In genomic region chrX:123731987-123732678, GRCh38 we compare ENCODE assay signal across 8 cellular contexts. TPM values are rescaled to one million over a fixed set of nuclear protein-coding genes. Genes with fewer than 3 reads are reported as not detected.
DNase-seq lines count a peak whose midpoint lies in the region; ATAC-seq and TF ChIP-seq lines count a peak whose summit lies in the region.

No MANE protein-coding gene starts in this region.

- 0 to 2% methylated on average over 25 to 30 of the region's 43 CpGs for WGBS in thyroid gland, 2 donors

- ATAC-seq in HG02571 (IDR thresholded peaks at IDR 0.05; ENCODE audit: unreplicated experiment): peak; percentile 17
- ATAC-seq in lower lobe of right lung: peak; percentile 61 to 66

- H3K9me3 ChIP-seq in lower lobe of right lung: no peaks in the 10 kb centered on the region
- no peaks in the 10 kb centered on the region for H3K9me3 ChIP-seq in thyroid gland

- DNase-seq in NCI-H82 (lab: John Stamatoyannopoulos, UW) (peak; percentile 45), NCI-H82 treated with DMSO at 0.1 percent for 48 hours (lab: John Stamatoyannopoulos, UW; ENCODE audit: unreplicated experiment) (no peak), RPMI7951 (ENCODE audit: low read depth) (peak; percentile 10), lower lobe of right lung (no peak), thyroid gland (peak; percentile 11 to 19), SIG-M5 (lab: John Stamatoyannopoulos, UW) (no peak)

- H3K27ac ChIP-seq in cingulate gyrus (ENCODE audit: low read depth, low read length): peak overlapping the region; percentile 23
- peak overlapping the region; percentile 83 for H3K27ac ChIP-seq in lower lobe of right lung
- H3K27ac ChIP-seq in thyroid gland: peak overlapping the region; percentile 45 to 90 (median 74)

- TF ChIP-seq POLR2A in thyroid gland (IDR thresholded peaks at IDR 0.05): no peak

- H3K4me3 ChIP-seq in lower lobe of right lung: peak overlapping the region; percentile 79
- H3K4me3 ChIP-seq in thyroid gland (replicated peaks in 1 of 3): peak overlapping the region; percentile 20 to 51 (median 48)

- H3K4me1 ChIP-seq in lower lobe of right lung: peaks cover 18% of the 10 kb centered on the region
- H3K4me1 ChIP-seq in thyroid gland: peaks cover 0 to 4% of the 10 kb centered on the region in 2 donors

- H3K27me3 ChIP-seq in lower lobe of right lung (ENCODE audit: low read depth) (no peaks in the 10 kb centered on the region), thyroid gland (no peaks in the 10 kb centered on the region)

- intact Hi-C loops in lower lobe of right lung (cut with DNase I) (no loop called here), thyroid gland (cut with DNase I) (no loop called here)

- TF ChIP-seq CTCF in lower lobe of right lung (IDR thresholded peaks at IDR 0.05) (no peak), thyroid gland (IDR thresholded peaks at IDR 0.05) (no peak)

- no peaks in the 10 kb centered on the region for H3K36me3 ChIP-seq in lower lobe of right lung
- no peaks in the 10 kb centered on the region for H3K36me3 ChIP-seq in thyroid gland

RNA-seq across cellular contexts. Expression of gene THOC2, which starts 0.7 kb away (rescaled TPM):
- 33.1 and 57.4 TPM in 2 replicates for total RNA-seq in RPMI7951 (2014; rRNA removed; shearing (Covaris generic))
- 96.2 TPM for total RNA-seq in lower lobe of right lung
- total RNA-seq in thyroid gland: 100 to 1,000 TPM; 117 to 229 (median 137) TPM

Comparison
In these comparisons a context has a peak if more than half of its experiments do, and no peak if none do; other contexts are left out.
1. DNase-seq: peak in NCI-H82 (single experiment), RPMI7951 (single experiment) and thyroid gland (2 of 2); none in NCI-H82 treated with DMSO at 0.1 percent for 48 hours (single experiment), lower lobe of right lung (single experiment) and SIG-M5 (single experiment).
2. H3K27ac ChIP-seq: peak in every context shown above with its lines; median percentile 83 in lower lobe of right lung; 74 in thyroid gland; 23 in cingulate gyrus.